Comparison of ENCODE assay signal across 22 cellular contexts in genomic region chr2:120110507-120110906, GRCh38.
A peak's percentile ranks its signal among the peaks of the same experiment; 100 is the strongest.
DNase-seq lines count a peak whose midpoint lies in the region; ATAC-seq and TF ChIP-seq lines count a peak whose summit lies in the region.
"Had no signal": no experiment of that assay in that cellular context is flagged by ENCODE, and none has a peak within 500 bp of the region (broad histone marks: within the 10 kb centered on the region; RNA-seq: fewer than 3 reads in every experiment).

No MANE protein-coding gene starts in this region.

- no peaks in the 10 kb centered on the region for H3K36me3 Mint-ChIP-seq in CD14-positive monocyte
- H3K36me3 Mint-ChIP-seq: neural progenitor cell had no signal

- H3K27me3 ChIP-seq in left lung, result no peaks in the 10 kb centered on the region
- H3K27me3 ChIP-seq: ascending aorta, neural progenitor cell, SJSA1, thyroid gland had no signal

- no peaks in the 10 kb centered on the region for H3K9me3 Mint-ChIP-seq in CD14-positive monocyte
- H3K9me3 Mint-ChIP-seq: H9, neural progenitor cell had no signal

- in situ Hi-C loops in KBM-7 (cut with MboI; ENCODE audit: low pct_unique_long_range_greater_than_20kb, low sequenced_read_pairs), result no loop called here

- peaks cover 1 to 2% (median 1%) of the 10 kb centered on the region in 3 donors for H3K27me3 Mint-ChIP-seq in CD14-positive monocyte (ENCODE audit: low read depth in 3 of 3)
- H3K27me3 Mint-ChIP-seq: activated B cell treated with CpG ODN at 0.5 μM for 24 hours, progenitor cell of endocrine pancreas had no signal

- intact Hi-C loops in CD14-positive monocyte (cut with micrococcal nuclease) (no loop called here), left lung (cut with DNase I) (no loop called here)

- H3K36me3 ChIP-seq in left lung, result no peaks in the 10 kb centered on the region
- H3K36me3 ChIP-seq: ascending aorta, neural progenitor cell, SJSA1, thyroid gland had no signal

- peaks cover 36% of the 10 kb centered on the region for H3K4me1 Mint-ChIP-seq in CD14-positive monocyte
- H3K4me1 Mint-ChIP-seq: neural progenitor cell had no signal

- TF ChIP-seq CTCF in CD14-positive monocyte (IDR thresholded peaks at IDR 0.05) (no peak), VCaP (conservative IDR thresholded peaks at IDR 0.05) (no peak), left lung (IDR thresholded peaks at IDR 0.05) (no peak)

- ATAC-seq in left lung, result peak; percentile 56
- ATAC-seq in activated CD4-positive, CD25-positive, alpha-beta regulatory T cell treated with anti-CD3 and anti-CD28 coated beads, Interleukin-2, amount 50 U/mL, for 24 hours, result no peak
- no peak for ATAC-seq in HG02938 (IDR thresholded peaks at IDR 0.05; ENCODE audit: unreplicated experiment)
- ATAC-seq in HG02623 (IDR thresholded peaks at IDR 0.05; ENCODE audit: unreplicated experiment), result no peak

- H3K4me3 Mint-ChIP-seq in CD14-positive monocyte, result peak overlapping the region; percentile 17 to 44
- H3K4me3 Mint-ChIP-seq: activated B cell treated with CpG ODN at 0.5 μM for 24 hours; activated CD8-positive, alpha-beta T cell treated with anti-CD3 and anti-CD28 coated beads, Interleukin-2, amount 10 ng/mL, durations not matched to agents 7 days and 5 days; H9; neural progenitor cell had no signal

- DNase-seq in CD14-positive monocyte (ENCODE audit: low spot score), result no peak
- DNase-seq in KBM-7, result peak; percentile 72
- DNase-seq in left lung, result peak in 1 of 2 donors; percentile 71
- DNase-seq: activated B cell treated with CpG ODN at 0.5 μM for 24 hours; activated CD8-positive, alpha-beta T cell treated with anti-CD3 and anti-CD28 coated beads, Interleukin-2, amount 10 ng/mL, durations not matched to agents 7 days and 5 days; activated naive CD4-positive, alpha-beta T cell treated with Interleukin-2 at 50 U/mL for 16 hours; activated T-cell treated with anti-CD3 and anti-CD28 coated beads, Interleukin-2, amount 50 U/mL, for 1 hour; effector CD4-positive, alpha-beta T cell; H9; NCI-H1436 treated with DMSO at 0.1 percent for 48 hours; stimulated activated naive CD4-positive, alpha-beta T cell treated with Interleukin-2 at 50 U/mL for 16 hours; T-helper 17 cell; thyroid gland had no signal

- peak overlapping the region; percentile 95 for H3K27ac ChIP-seq in VCaP
- H3K27ac ChIP-seq in left lung, result peak overlapping the region in 1 of 2 donors; percentile 31
- H3K27ac ChIP-seq: ascending aorta, neural progenitor cell, SJSA1, thyroid gland had no signal

- no peaks in the 10 kb centered on the region for H3K9me3 ChIP-seq in left lung
- H3K9me3 ChIP-seq: ascending aorta, Caco-2, SJSA1, thyroid gland had no signal

- H3K4me1 ChIP-seq in left lung, result peaks cover 18 to 41% of the 10 kb centered on the region in 2 donors
- H3K4me1 ChIP-seq: Caco-2, neural progenitor cell had no signal

- no peak overlapping the region for H3K4me3 ChIP-seq in left lung
- H3K4me3 ChIP-seq: ascending aorta, neural progenitor cell, SJSA1, thyroid gland had no signal

- H3K27ac Mint-ChIP-seq in CD14-positive monocyte, result peak overlapping the region in 6 of 7 donors; percentile 2 to 81 (median 74)
- H3K27ac Mint-ChIP-seq: activated B cell treated with CpG ODN at 0.5 μM for 24 hours, H9, neural progenitor cell, progenitor cell of endocrine pancreas, T-helper 17 cell had no signal
